In the genomic region with DNA sequence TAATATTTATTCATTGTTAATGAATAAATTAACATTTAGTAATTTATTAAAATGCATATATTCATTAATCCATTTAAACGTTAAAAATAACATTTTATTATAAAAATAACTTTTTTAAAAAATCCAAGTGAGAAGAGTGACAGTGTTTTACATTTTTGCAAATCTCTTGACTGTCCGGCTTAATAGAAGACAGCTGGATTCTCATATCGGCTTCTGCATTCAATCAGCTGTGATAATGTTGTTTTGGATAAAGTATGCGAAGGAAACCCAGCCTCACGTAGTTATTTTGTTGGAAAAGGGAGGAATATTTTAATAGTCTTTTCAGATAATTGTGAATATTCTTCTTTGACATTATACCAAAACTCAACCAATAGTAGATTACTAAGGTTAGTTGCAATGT, we compare ENCODE assay signal across 20 cellular contexts.
"Had no signal": no experiment of that assay in that cellular context is flagged by ENCODE, and none has a peak within 500 bp of the region (broad histone marks: within the 10 kb centered on the region; RNA-seq: fewer than 3 reads in every experiment).

No MANE protein-coding gene starts in this region.

- H3K4me3 ChIP-seq: ascending aorta, body of pancreas had no signal

- ATAC-seq: activated CD8-positive, alpha-beta memory T cell treated with anti-CD3 and anti-CD28 coated beads, Interleukin-2, amount 10 ng/mL, durations not matched to agents 7 days and 5 days; body of pancreas had no signal

- DNase-seq: activated CD4-positive, alpha-beta T cell treated with anti-CD3 and anti-CD28 coated beads, Interleukin-2, amount 10 ng/mL, durations not matched to agents 24 days and 14 days; activated CD4-positive, alpha-beta T cell treated with anti-CD3 and anti-CD28 coated beads, Interleukin-2, amount 50 U/mL, for 48 hours; activated CD4-positive, CD25-positive, alpha-beta regulatory T cell treated with anti-CD3 and anti-CD28 coated beads, Interleukin-2, amount 50 U/mL, for 72 hours; activated CD8-positive, alpha-beta memory T cell treated with anti-CD3 and anti-CD28 coated beads, Interleukin-2, amount 10 ng/mL, durations not matched to agents 7 days and 5 days; activated effector memory CD4-positive, alpha-beta T cell treated with Interleukin-2 at 50 U/mL for 16 hours; activated naive CD4-positive, alpha-beta T cell; activated T-cell treated with anti-CD3 and anti-CD28 coated beads, Interleukin-2, amount 50 U/mL, for 24 hours; amniotic stem cell; body of pancreas; KG1; NCI-H1048; NCI-H146; NCI-H187 treated with DMSO at 0.1 percent for 48 hours; NCI-H2081 treated with DMSO at 0.1 percent for 48 hours; NCI-H446; NCI-H524; SIG-M5 had no signal

- H3K36me3 ChIP-seq: ascending aorta had no signal

- H3K27ac ChIP-seq: ascending aorta, body of pancreas had no signal

- H3K9me3 ChIP-seq: ascending aorta, body of pancreas had no signal

- H3K27me3 ChIP-seq: ascending aorta, body of pancreas had no signal

- FAIRE-seq: bronchial epithelial cell, RCC 7860 had no signal
